ENCODE assay signal across 9 cellular contexts in the genomic region with DNA sequence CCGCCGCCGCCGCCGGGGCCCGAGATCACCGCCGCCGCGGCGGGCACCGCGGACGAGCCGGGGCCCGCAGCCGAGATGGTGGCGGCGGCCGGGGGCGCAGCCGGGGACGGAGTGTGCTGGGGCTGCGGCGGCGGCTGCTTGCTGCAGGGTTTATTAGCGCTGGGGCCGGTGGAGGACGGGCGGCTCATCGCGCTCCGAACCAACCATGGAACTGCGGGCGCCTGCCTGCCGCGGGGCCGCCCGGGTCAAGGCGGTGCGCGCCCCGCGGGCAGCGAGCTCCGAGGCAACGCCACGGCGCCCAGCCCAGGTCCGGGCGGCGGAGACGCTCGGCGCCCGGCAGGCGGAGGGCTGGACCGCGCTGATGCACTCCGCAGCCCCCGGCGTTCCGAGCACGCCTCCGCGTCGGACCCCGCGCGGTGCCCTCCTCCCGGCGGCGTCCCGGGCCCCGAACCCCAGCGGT. TPM values are rescaled to one million over a fixed set of nuclear protein-coding genes. Genes with fewer than 3 reads are reported as not detected.
DNase-seq lines count a peak whose midpoint lies in the region; ATAC-seq, FAIRE-seq and TF ChIP-seq lines count a peak whose summit lies in the region.
"Had no signal": no experiment of that assay in that cellular context is flagged by ENCODE, and none has a peak within 500 bp of the region (broad histone marks: within the 10 kb centered on the region; RNA-seq: fewer than 3 reads in every experiment).

No MANE protein-coding gene starts in this region.

- no peaks in the 10 kb centered on the region for H3K27me3 Mint-ChIP-seq in CD8-positive, alpha-beta T cell (ENCODE audit: low read depth)

- no peak for ATAC-seq in CD8-positive, alpha-beta T cell
- peak; percentile 5 for ATAC-seq in GM21737 (IDR thresholded peaks at IDR 0.05; ENCODE audit: unreplicated experiment)

- DNase-seq in CD8-positive, alpha-beta T cell, result peak in 1 of 7 experiments; percentile 13
- no peak for DNase-seq in RWPE1 (ENCODE audit: low spot score)
- DNase-seq in fibroblast of villous mesenchyme (ENCODE audit: low read depth), result no peak
- DNase-seq in small intestine, result no peak
- DNase-seq in GM19238 (ENCODE audit: insufficient read length, low spot score), result no peak
- no peak for DNase-seq in midbrain (lab: John Stamatoyannopoulos, UW)
- DNase-seq in NCI-H2029 treated with DMSO at 0.1 percent for 48 hours (lab: John Stamatoyannopoulos, UW), result no peak

- POLR2A ChIA-PET in CD8-positive, alpha-beta T cell (lab: Charles Lee), result interaction anchor here (0.6 to 4.7 kb wide), 24 partner anchors 9 to 438 kb away, joined by 3 to 45 read pairs (median 4); a partner anchor contains a TSS
- POLR2A ChIA-PET in RWPE1 (lab: Yijun Ruan, JAX; ENCODE audit: low non-redundant PET), result interaction anchor here (1.5 to 1.6 kb wide), 2 partner anchors 12 to 25 kb away, joined by 3 to 4 read pairs; no protein-coding TSS in a partner anchor

- H3K27ac ChIP-seq in CD8-positive, alpha-beta T cell (ENCODE audit: low read depth, low read length), result peak overlapping the region; percentile 98
- H3K27ac ChIP-seq in RWPE1 (peak overlapping the region; percentile 97), small intestine (ENCODE audit: low read depth in 1 of 2, low read length in 1 of 2) (peak overlapping the region; percentile 97 to 99)

- WGBS in small intestine, 3 donors, result 0 to 1% (median 0%) methylated on average over 16 to 76 of the region's 76 CpGs

- H3K4me1 ChIP-seq in CD8-positive, alpha-beta T cell (ENCODE audit: insufficient read depth, low read length), result peaks cover 39% of the 10 kb centered on the region
- H3K4me1 ChIP-seq in small intestine (ENCODE audit: control insufficient read depth in 2 of 2, insufficient read depth in 1 of 2, low read depth in 1 of 2, low read length in 1 of 2), result peaks cover 2 to 10% of the 10 kb centered on the region in 2 donors

- TF ChIP-seq CTCF in CD8-positive, alpha-beta T cell (IDR thresholded peaks at IDR 0.05), result no peak
- no peak for TF ChIP-seq CTCF in RWPE1 (conservative IDR thresholded peaks at IDR 0.05; ENCODE audit: low read depth)
- TF ChIP-seq CTCF in fibroblast of villous mesenchyme (IDR thresholded peaks at IDR 0.05; ENCODE audit: insufficient read depth, low read depth, low read length), result no peak

- no peaks in the 10 kb centered on the region for H3K36me3 ChIP-seq in CD8-positive, alpha-beta T cell (ENCODE audit: insufficient read depth, low read length)
- no peaks in the 10 kb centered on the region for H3K36me3 ChIP-seq in small intestine (ENCODE audit: control insufficient read depth in 2 of 2, insufficient read depth in 2 of 2, low read length in 2 of 2)

- H3K9me3 Mint-ChIP-seq in CD8-positive, alpha-beta T cell, result no peaks in the 10 kb centered on the region

- intact Hi-C loops in CD8-positive, alpha-beta T cell (cut with DNase I, micrococcal nuclease), result loop anchor here (1.0 to 10.0 kb wide), 18 partner anchors 24 to 1768 kb away; a partner anchor contains a TSS

- peaks cover 49% of the 10 kb centered on the region for H3K4me1 Mint-ChIP-seq in CD8-positive, alpha-beta T cell (ENCODE audit: low read depth)

- peak overlapping the region; percentile 99 for H3K27ac Mint-ChIP-seq in CD8-positive, alpha-beta T cell

- FAIRE-seq in small intestine (lab: Jason Lieb, UNC), result no peak

- H3K9me3 ChIP-seq in CD8-positive, alpha-beta T cell (ENCODE audit: low read length), result no peaks in the 10 kb centered on the region
- no peaks in the 10 kb centered on the region for H3K9me3 ChIP-seq in small intestine (ENCODE audit: control insufficient read depth, low read depth)

- CTCF ChIA-PET in CD8-positive, alpha-beta T cell (lab: Charles Lee), result interaction anchor here (1.1 to 2.5 kb wide), 5 partner anchors 14 to 383 kb away, joined by 4 to 12 read pairs (median 4); a partner anchor contains a TSS
- CTCF ChIA-PET in RWPE1 (lab: Yijun Ruan, JAX), result interaction anchor here (1.1 to 1.3 kb wide), 2 partner anchors 41 kb away, joined by 4 to 5 read pairs; no protein-coding TSS in a partner anchor

- H3K4me3 ChIP-seq in CD8-positive, alpha-beta T cell (ENCODE audit: low read depth, low read length), result peak overlapping the region; percentile 81
- peak overlapping the region; percentile 91 for H3K4me3 ChIP-seq in fibroblast of villous mesenchyme (ENCODE audit: low read depth, low read length)
- peak overlapping the region; percentile 75 to 95 for H3K4me3 ChIP-seq in small intestine (ENCODE audit: low read depth in 1 of 2, low read length in 2 of 2)

- peak overlapping the region; percentile 94 for H3K4me3 Mint-ChIP-seq in CD8-positive, alpha-beta T cell

- H3K27me3 ChIP-seq in CD8-positive, alpha-beta T cell (ENCODE audit: insufficient read depth, low read length), result no peaks in the 10 kb centered on the region
- no peaks in the 10 kb centered on the region for H3K27me3 ChIP-seq in small intestine (ENCODE audit: control insufficient read depth in 2 of 2, insufficient read depth in 2 of 2, low read length in 2 of 2)

- H3K36me3 Mint-ChIP-seq in CD8-positive, alpha-beta T cell, result peaks cover 24% of the 10 kb centered on the region

RNA-seq across cellular contexts. Expression of a gene that starts 0.3 kb away (rescaled TPM):
- 10 to 100 TPM; 57.0 to 65.4 TPM for total RNA-seq in CD8-positive, alpha-beta T cell
- total RNA-seq in fibroblast of villous mesenchyme, result 30.2 and 63.8 TPM in 2 replicates
- 10 to 100 TPM; 14.5 to 17.4 (median 15.1) TPM for polyA plus RNA-seq in small intestine

RNA-seq across cellular contexts. Expression of a gene that starts 59.0 kb away (rescaled TPM):
- total RNA-seq in CD8-positive, alpha-beta T cell, result under 1 TPM; 0.28 to 0.52 TPM
- 0.32 and 0.43 TPM in 2 replicates for total RNA-seq in fibroblast of villous mesenchyme
- polyA plus RNA-seq in small intestine, result not detected
- total RNA-seq: NCI-H460 had no signal
